19 cellular contexts compared by ENCODE assay signal in genomic region chrX:54534271-54534670, GRCh38. TPM values are rescaled to one million over a fixed set of nuclear protein-coding genes. Genes with fewer than 3 reads are reported as not detected.
DNase-seq lines count a peak whose midpoint lies in the region; ATAC-seq and TF ChIP-seq lines count a peak whose summit lies in the region.
"Had no signal": no experiment of that assay in that cellular context is flagged by ENCODE, and none has a peak within 500 bp of the region (broad histone marks: within the 10 kb centered on the region; RNA-seq: fewer than 3 reads in every experiment).

No MANE protein-coding gene starts in this region.

- H3K9me3 Mint-ChIP-seq in activated T-cell treated with anti-CD3 and anti-CD28 coated beads, Interleukin-2, amount 50 U/mL, for 72 hours = no peaks in the 10 kb centered on the region
- H3K9me3 Mint-ChIP-seq in activated T-cell treated with anti-CD3 and anti-CD28 coated beads, Interleukin-2, amount 50 U/mL, for 24 hours = no peaks in the 10 kb centered on the region
- H3K9me3 Mint-ChIP-seq in T-cell = no peaks in the 10 kb centered on the region
- peaks cover 0 to under 1% of the 10 kb centered on the region in 2 donors for H3K9me3 Mint-ChIP-seq in stimulated activated naive CD8-positive, alpha-beta T cell treated with anti-CD3 and anti-CD28 coated beads, Interleukin-15, amount 100 ng/mL, for 72 hours
- H3K9me3 Mint-ChIP-seq: immature natural killer cell had no signal

- no peak for TF ChIP-seq POLR2A in body of pancreas (IDR thresholded peaks at IDR 0.05)

- WGBS in hepatocyte (ENCODE audit: low lambda C conversion rate, missing lambda C conversion rate) = 73% methylated on average over 4 of the region's 4 CpGs
- 82 to 83% methylated on average over 4 of the region's 4 CpGs for WGBS in body of pancreas, 2 donors

- POLR2A ChIA-PET in T-cell (lab: Charles Lee) = no interaction called here

- H4K20me1 ChIP-seq in hepatocyte (ENCODE audit: insufficient read depth, poor library complexity, severe bottlenecking) = no peaks in the 10 kb centered on the region

- H3K9me3 ChIP-seq in hepatocyte (ENCODE audit: low read depth) (no peaks in the 10 kb centered on the region), body of pancreas (no peaks in the 10 kb centered on the region)
- H3K9me3 ChIP-seq: lower lobe of right lung, stomach, uterus had no signal

- no peak overlapping the region for H2AFZ ChIP-seq in hepatocyte

- no peak overlapping the region for H3K4me3 ChIP-seq in hepatocyte
- H3K4me3 ChIP-seq in body of pancreas = no peak overlapping the region
- H3K4me3 ChIP-seq: lower lobe of right lung, stomach, uterus had no signal

- peaks cover 57% of the 10 kb centered on the region for H3K79me2 ChIP-seq in hepatocyte

- H3K4me3 Mint-ChIP-seq in activated T-cell treated with anti-CD3 and anti-CD28 coated beads, Interleukin-2, amount 50 U/mL, for 72 hours = peak overlapping the region; percentile 23 to 42
- no peak overlapping the region for H3K4me3 Mint-ChIP-seq in activated T-cell treated with anti-CD3 and anti-CD28 coated beads, Interleukin-2, amount 50 U/mL, for 24 hours
- peak overlapping the region in 2 of 3 donors; percentile 2 to 26 for H3K4me3 Mint-ChIP-seq in T-cell
- H3K4me3 Mint-ChIP-seq in stimulated activated naive CD8-positive, alpha-beta T cell treated with anti-CD3 and anti-CD28 coated beads, Interleukin-15, amount 100 ng/mL, for 72 hours = peak overlapping the region; percentile 46 to 51

- TF ChIP-seq CTCF in hepatocyte (IDR thresholded peaks at IDR 0.05; ENCODE audit: poor library complexity) (no peak), body of pancreas (IDR thresholded peaks at IDR 0.05) (no peak)

- DNase-seq in activated T-cell treated with anti-CD3 and anti-CD28 coated beads, Interleukin-2, amount 50 U/mL, for 72 hours = no peak
- DNase-seq in activated T-cell treated with anti-CD3 and anti-CD28 coated beads, Interleukin-2, amount 50 U/mL, for 24 hours = no peak
- DNase-seq in T-cell = no peak
- DNase-seq in hepatocyte (ENCODE audit: low spot score) = no peak
- no peak for DNase-seq in stimulated activated naive CD8-positive, alpha-beta T cell treated with anti-CD3 and anti-CD28 coated beads, Interleukin-15, amount 100 ng/mL, for 72 hours
- DNase-seq in NCI-H345 treated with DMSO at 0.1 percent for 48 hours (lab: John Stamatoyannopoulos, UW; ENCODE audit: unreplicated experiment) = no peak
- DNase-seq in GF-D8 (lab: John Stamatoyannopoulos, UW) = no peak
- no peak for DNase-seq in body of pancreas
- DNase-seq: ACHN; activated CD4-positive, CD25-positive, alpha-beta regulatory T cell; effector CD4-positive, alpha-beta T cell; EL; immature natural killer cell; lower lobe of right lung; NCI-H1694 treated with DMSO at 0.1 percent for 48 hours; NCI-H345; stimulated activated CD4-positive, alpha-beta T cell treated with anti-CD3 and anti-CD28 coated beads, Interleukin-15, amount 100 ng/mL, for 24 hours; stomach; uterus had no signal

- no peak overlapping the region for H3K27ac ChIP-seq in hepatocyte
- no peak overlapping the region for H3K27ac ChIP-seq in body of pancreas
- H3K27ac ChIP-seq: lower lobe of right lung, stomach, uterus had no signal

- H3K36me3 Mint-ChIP-seq in activated T-cell treated with anti-CD3 and anti-CD28 coated beads, Interleukin-2, amount 50 U/mL, for 72 hours (ENCODE audit: insufficient read depth in 2 of 2) = peaks cover 8 to 16% of the 10 kb centered on the region in 2 donors
- peaks cover 79% of the 10 kb centered on the region for H3K36me3 Mint-ChIP-seq in activated T-cell treated with anti-CD3 and anti-CD28 coated beads, Interleukin-2, amount 50 U/mL, for 24 hours (ENCODE audit: low read depth)
- peaks cover 10% of the 10 kb centered on the region for H3K36me3 Mint-ChIP-seq in T-cell

- H3K27me3 ChIP-seq in hepatocyte = no peaks in the 10 kb centered on the region
- no peaks in the 10 kb centered on the region for H3K27me3 ChIP-seq in body of pancreas
- H3K27me3 ChIP-seq: stomach, uterus had no signal

- CTCF ChIA-PET in T-cell (lab: Charles Lee) = interaction anchor here in 1 of 2 donors (1.0 kb wide), 1 partner anchor 105 kb away, joined by 3 read pairs; no protein-coding TSS in a partner anchor

- H3K36me3 ChIP-seq in hepatocyte (replicated peaks; ENCODE audit: insufficient read depth, low read depth) (no peaks in the 10 kb centered on the region), body of pancreas (replicated peaks in 1 of 2; ENCODE audit: insufficient read depth in 1 of 2, low read depth in 2 of 2) (no peaks in the 10 kb centered on the region)
- H3K36me3 ChIP-seq: uterus had no signal

- H3K4me1 Mint-ChIP-seq in activated T-cell treated with anti-CD3 and anti-CD28 coated beads, Interleukin-2, amount 50 U/mL, for 72 hours (ENCODE audit: low read depth) = peaks cover 40% of the 10 kb centered on the region
- H3K4me1 Mint-ChIP-seq in activated T-cell treated with anti-CD3 and anti-CD28 coated beads, Interleukin-2, amount 50 U/mL, for 24 hours (ENCODE audit: low read depth) = peaks cover 36% of the 10 kb centered on the region
- H3K4me1 Mint-ChIP-seq in T-cell = peaks cover 21 to 44% (median 38%) of the 10 kb centered on the region in 3 donors
- peaks cover 35% of the 10 kb centered on the region for H3K4me1 Mint-ChIP-seq in stimulated activated naive CD8-positive, alpha-beta T cell treated with anti-CD3 and anti-CD28 coated beads, Interleukin-15, amount 100 ng/mL, for 72 hours

- H3K4me1 ChIP-seq in hepatocyte (ENCODE audit: insufficient read depth) (peaks cover 9% of the 10 kb centered on the region), body of pancreas (peaks cover 17% of the 10 kb centered on the region)
- H3K4me1 ChIP-seq: uterus had no signal

- ATAC-seq in activated T-cell treated with anti-CD3 and anti-CD28 coated beads, Interleukin-2, amount 50 U/mL, for 72 hours (replicated peaks in 1 of 2) = no peak
- no peak for ATAC-seq in T-cell (replicated peaks in 1 of 4)
- no peak for ATAC-seq in stimulated activated naive CD8-positive, alpha-beta T cell treated with anti-CD3 and anti-CD28 coated beads, Interleukin-15, amount 100 ng/mL, for 72 hours
- ATAC-seq in body of pancreas = no peak
- ATAC-seq: lower lobe of right lung had no signal

- peak overlapping the region; percentile 5 for H3K4me2 ChIP-seq in hepatocyte

- H3K9me2 ChIP-seq in hepatocyte (replicated peaks; ENCODE audit: insufficient read depth) = no peaks in the 10 kb centered on the region

- H3K27me3 Mint-ChIP-seq in activated T-cell treated with anti-CD3 and anti-CD28 coated beads, Interleukin-2, amount 50 U/mL, for 72 hours (ENCODE audit: low read depth) = peaks cover 6% of the 10 kb centered on the region
- H3K27me3 Mint-ChIP-seq in activated T-cell treated with anti-CD3 and anti-CD28 coated beads, Interleukin-2, amount 50 U/mL, for 24 hours = peaks cover 8% of the 10 kb centered on the region
- H3K27me3 Mint-ChIP-seq in T-cell = no peaks in the 10 kb centered on the region
- H3K27me3 Mint-ChIP-seq in stimulated activated naive CD8-positive, alpha-beta T cell treated with anti-CD3 and anti-CD28 coated beads, Interleukin-15, amount 100 ng/mL, for 72 hours = no peaks in the 10 kb centered on the region

- H3K27ac Mint-ChIP-seq in activated T-cell treated with anti-CD3 and anti-CD28 coated beads, Interleukin-2, amount 50 U/mL, for 72 hours = peak overlapping the region; percentile 54
- H3K27ac Mint-ChIP-seq in activated T-cell treated with anti-CD3 and anti-CD28 coated beads, Interleukin-2, amount 50 U/mL, for 24 hours = no peak overlapping the region
- H3K27ac Mint-ChIP-seq in T-cell = no peak overlapping the region
- no peak overlapping the region for H3K27ac Mint-ChIP-seq in stimulated activated naive CD8-positive, alpha-beta T cell treated with anti-CD3 and anti-CD28 coated beads, Interleukin-15, amount 100 ng/mL, for 72 hours

- intact Hi-C loops in body of pancreas (cut with DNase I) = no loop called here

RNA-seq across cellular contexts. Expression of gene GNL3L, which starts 4.3 kb away (rescaled TPM):
- total RNA-seq in activated T-cell treated with anti-CD3 and anti-CD28 coated beads, Interleukin-2, amount 50 U/mL, for 72 hours = 10 to 100 TPM; 49.4 to 55.7 TPM
- total RNA-seq in T-cell = 10 to 100 TPM; 42.5 to 47.1 (median 43.3) TPM
- total RNA-seq in hepatocyte = 26.5 and 31.5 TPM in 2 replicates
- 9.7 and 10.3 TPM in 2 replicates for polyA plus RNA-seq in hepatocyte
- 10 to 100 TPM; 14.2 to 17.6 TPM for total RNA-seq in body of pancreas

RNA-seq across cellular contexts. Expression of gene FGD1, which starts 38.2 kb away (rescaled TPM):
- under 1 TPM; 0.32 to 0.46 TPM for total RNA-seq in activated T-cell treated with anti-CD3 and anti-CD28 coated beads, Interleukin-2, amount 50 U/mL, for 72 hours
- total RNA-seq in T-cell (under 1 TPM in 4 of 5 donors, not detected in 1; 0.08 to 0.13 (median 0.09) TPM), hepatocyte (4.7 and 9.0 TPM in 2 replicates), body of pancreas (1 to 10 TPM; 2.3 to 2.9 TPM)
- polyA plus RNA-seq in hepatocyte = 8.7 and 11.9 TPM in 2 replicates
